In genomic region chr3:194396897-194397756, GRCh38 we compare ENCODE assay signal across 9 cellular contexts. TPM values are rescaled to one million over a fixed set of nuclear protein-coding genes. Genes with fewer than 3 reads are reported as not detected.
DNase-seq lines count a peak whose midpoint lies in the region; ATAC-seq and TF ChIP-seq lines count a peak whose summit lies in the region.
"Had no signal": no experiment of that assay in that cellular context is flagged by ENCODE, and none has a peak within 500 bp of the region (broad histone marks: within the 10 kb centered on the region; RNA-seq: fewer than 3 reads in every experiment).

No MANE protein-coding gene starts in this region.

- H3K4me3 Mint-ChIP-seq in CD8-positive, alpha-beta T cell = peak overlapping the region; percentile 88

- ATAC-seq in CD8-positive, alpha-beta T cell = peak; percentile 45

- DNase-seq in CD8-positive, alpha-beta T cell = peak in 6 of 7 experiments; percentile 11 to 65 (median 38)
- DNase-seq in ascending aorta (ENCODE audit: low spot score in 2 of 2) = no peak
- no peak for DNase-seq in middle frontal gyrus (ENCODE audit: extremely low spot score, low spot score)
- DNase-seq in OCI-M1 (lab: John Stamatoyannopoulos, UW) = no peak
- DNase-seq in caudate nucleus (lab: John Stamatoyannopoulos, UW) = no peak
- no peak for DNase-seq in glomerular visceral epithelial cell (ENCODE audit: extremely low spot score)

- peak overlapping the region; percentile 60 for H3K4me3 ChIP-seq in CD8-positive, alpha-beta T cell (ENCODE audit: low read depth, low read length)
- H3K4me3 ChIP-seq in Loucy (ENCODE audit: low read length, poor library complexity, severe bottlenecking) = peak overlapping the region; percentile 72
- peak overlapping the region; percentile 26 to 53 for H3K4me3 ChIP-seq in ascending aorta
- peak overlapping the region; percentile 19 for H3K4me3 ChIP-seq in mononuclear cell (ENCODE audit: low read length)

- H4K20me1 ChIP-seq in Loucy (ENCODE audit: insufficient read depth, low read length, poor library complexity, severe bottlenecking) = no peaks in the 10 kb centered on the region

- no peaks in the 10 kb centered on the region for H3K27me3 ChIP-seq in CD8-positive, alpha-beta T cell (ENCODE audit: insufficient read depth, low read length)
- H3K27me3 ChIP-seq in Loucy (ENCODE audit: insufficient read depth, low read length, poor library complexity, severe bottlenecking) = no peaks in the 10 kb centered on the region
- peaks cover 8% of the 10 kb centered on the region for H3K27me3 ChIP-seq in ascending aorta
- peaks cover 38% of the 10 kb centered on the region for H3K27me3 ChIP-seq in mononuclear cell (ENCODE audit: insufficient read depth, low read length)

- H3K79me2 ChIP-seq in Loucy (ENCODE audit: insufficient read depth, low read length) = no peaks in the 10 kb centered on the region

- no peak for TF ChIP-seq CTCF in CD8-positive, alpha-beta T cell (IDR thresholded peaks at IDR 0.05)
- TF ChIP-seq CTCF in Loucy (conservative IDR thresholded peaks at IDR 0.05; ENCODE audit: low read length) (no peak), ascending aorta (IDR thresholded peaks at IDR 0.05) (no peak)

- peak overlapping the region; percentile 91 for H3K4me2 ChIP-seq in Loucy (ENCODE audit: low read depth, low read length, poor library complexity, severe bottlenecking)

- H2AFZ ChIP-seq in Loucy (ENCODE audit: low read length) = peak overlapping the region; percentile 84

- H3K9me3 ChIP-seq in CD8-positive, alpha-beta T cell (ENCODE audit: low read length) = no peaks in the 10 kb centered on the region
- H3K9me3 ChIP-seq in Loucy (ENCODE audit: insufficient read depth, low read depth, low read length) (no peaks in the 10 kb centered on the region), ascending aorta (no peaks in the 10 kb centered on the region), mononuclear cell (ENCODE audit: low read depth, low read length) (no peaks in the 10 kb centered on the region)

- peak overlapping the region; percentile 63 for H3K27ac ChIP-seq in CD8-positive, alpha-beta T cell (ENCODE audit: low read depth, low read length)
- H3K27ac ChIP-seq in ascending aorta (no peak overlapping the region), caudate nucleus (ENCODE audit: low read depth, low read length) (no peak overlapping the region)
- H3K27ac ChIP-seq: VCaP had no signal

- H3K9me2 ChIP-seq in Loucy (replicated peaks; ENCODE audit: low read depth, low read length) = no peaks in the 10 kb centered on the region

- H3K9me3 Mint-ChIP-seq in CD8-positive, alpha-beta T cell = no peaks in the 10 kb centered on the region

- CTCF ChIA-PET in CD8-positive, alpha-beta T cell (lab: Charles Lee) = interaction anchor here (0.9 to 5.9 kb wide), 9 partner anchors 10 to 66 kb away, joined by 3 to 42 read pairs (median 6); no protein-coding TSS in a partner anchor

- peak overlapping the region; percentile 62 for H3K9ac ChIP-seq in Loucy (ENCODE audit: low read depth, low read length, poor library complexity, severe bottlenecking)

- 0 out of 2 replicates have a peak, but pooled peaks cover 4% of the 10 kb centered on the region for H3F3A ChIP-seq in Loucy (ENCODE audit: low read depth)

- POLR2A ChIA-PET in CD8-positive, alpha-beta T cell (lab: Charles Lee) = interaction anchor here (0.7 to 1.6 kb wide), 9 partner anchors 10 to 264 kb away, joined by 3 to 6 read pairs (median 3); partner anchors contain the start of gene ATP13A3

- peaks cover 51% of the 10 kb centered on the region for H3K4me1 Mint-ChIP-seq in CD8-positive, alpha-beta T cell (ENCODE audit: low read depth)

- intact Hi-C loops in CD8-positive, alpha-beta T cell (cut with DNase I, micrococcal nuclease) = loop anchor here in 1 of 2 experiments (5.0 kb wide), 1 partner anchor 260 kb away; the partner anchor contains the start of gene HES1
- intact Hi-C loops in ascending aorta (cut with DNase I) = no loop called here

- peaks cover 30% of the 10 kb centered on the region for H3K4me1 ChIP-seq in CD8-positive, alpha-beta T cell (ENCODE audit: insufficient read depth, low read length)
- H3K4me1 ChIP-seq in Loucy (ENCODE audit: insufficient read depth, low read length, poor library complexity, severe bottlenecking) (peaks cover 35% of the 10 kb centered on the region), ascending aorta (peaks cover 0 to 9% of the 10 kb centered on the region in 2 donors), mononuclear cell (ENCODE audit: insufficient read depth, low read length) (peaks cover 28% of the 10 kb centered on the region)

- peak overlapping the region; percentile 86 for H3K27ac Mint-ChIP-seq in CD8-positive, alpha-beta T cell

- H3K27me3 Mint-ChIP-seq in CD8-positive, alpha-beta T cell (ENCODE audit: low read depth) = peaks cover 2% of the 10 kb centered on the region

- H3K36me3 ChIP-seq in CD8-positive, alpha-beta T cell (ENCODE audit: insufficient read depth, low read length) = no peaks in the 10 kb centered on the region
- H3K36me3 ChIP-seq in Loucy (ENCODE audit: insufficient read depth, low read length) (no peaks in the 10 kb centered on the region), ascending aorta (no peaks in the 10 kb centered on the region)

- peaks cover 3% of the 10 kb centered on the region for H3K36me3 Mint-ChIP-seq in CD8-positive, alpha-beta T cell

RNA-seq across cellular contexts. Expression of gene GP5, which starts 1.9 kb away (rescaled TPM):
- 1 to 10 TPM; 2.5 to 2.8 TPM for total RNA-seq in CD8-positive, alpha-beta T cell
- total RNA-seq in ascending aorta (0.11 TPM), mononuclear cell (3.8 TPM)

RNA-seq across cellular contexts. Expression of gene LRRC15, which starts 27.6 kb away (rescaled TPM):
- total RNA-seq in CD8-positive, alpha-beta T cell = not detected
- total RNA-seq in ascending aorta (not detected), mononuclear cell (0.10 TPM)

RNA-seq across cellular contexts. Expression of gene CPN2, which starts 46.0 kb away (rescaled TPM):
- total RNA-seq in CD8-positive, alpha-beta T cell = not detected
- total RNA-seq in ascending aorta = not detected
- total RNA-seq in mononuclear cell = not detected

Comparison
In these comparisons a context has a peak if more than half of its experiments do, and no peak if none do; other contexts are left out.
1. DNase-seq: peak in CD8-positive, alpha-beta T cell (6 of 7); none in ascending aorta (0 of 2), middle frontal gyrus (single experiment), OCI-M1 (single experiment), caudate nucleus (0 of 61) and glomerular visceral epithelial cell (single experiment).
2. H3K4me3 ChIP-seq: peak in every context shown above with its lines; median percentile 72 in Loucy; 60 in CD8-positive, alpha-beta T cell; 40 in ascending aorta; 19 in mononuclear cell.